In genomic region chr20:50924261-50924660, GRCh38 we compare ENCODE assay signal across 3 cellular contexts.
TF ChIP-seq lines count a peak whose summit lies in the region.

No MANE protein-coding gene starts in this region.

TF ChIP-seq in H1, 55 proteins besides CTCF, POLR2A, EP300 and RAD21:
- peak; percentile 21; the same call in 1 of the 2 replicates for TF ChIP-seq POLR2AphosphoS5 (IDR thresholded peaks at IDR 0.05; ENCODE audit: low read depth, low read length)
- no peak for TF ChIP-seq RNF2 (IDR thresholded peaks at IDR 0.05; ENCODE audit: borderline replicate concordance, low read depth, low read length, missing control alignments, poor library complexity, severe bottlenecking)
- TF ChIP-seq CTBP2 (IDR thresholded peaks at IDR 0.05; ENCODE audit: borderline replicate concordance, insufficient read depth, insufficient read length, low read length): no peak
TF ChIP-seq in H1: peak in this region for 1.

TF ChIP-seq in neural cell, 6 proteins besides CTCF, POLR2A, EP300 and RAD21:
- TF ChIP-seq REST (IDR thresholded peaks at IDR 0.05; ENCODE audit: borderline replicate concordance) (no peak), TAF1 (IDR thresholded peaks at IDR 0.05; ENCODE audit: low read depth) (no peak)
TF ChIP-seq in neural cell: peak in this region for 0.

TF ChIP-seq in WTC11, 78 proteins besides CTCF, POLR2A, EP300 and RAD21:
- no peak for TF ChIP-seq ZBTB21 (CRISPR knock-in tag; IDR thresholded peaks at IDR 0.05; ENCODE audit: borderline replicate concordance)
- TF ChIP-seq ERG (CRISPR knock-in tag; IDR thresholded peaks at IDR 0.05): no peak
- TF ChIP-seq, protein P1, sequence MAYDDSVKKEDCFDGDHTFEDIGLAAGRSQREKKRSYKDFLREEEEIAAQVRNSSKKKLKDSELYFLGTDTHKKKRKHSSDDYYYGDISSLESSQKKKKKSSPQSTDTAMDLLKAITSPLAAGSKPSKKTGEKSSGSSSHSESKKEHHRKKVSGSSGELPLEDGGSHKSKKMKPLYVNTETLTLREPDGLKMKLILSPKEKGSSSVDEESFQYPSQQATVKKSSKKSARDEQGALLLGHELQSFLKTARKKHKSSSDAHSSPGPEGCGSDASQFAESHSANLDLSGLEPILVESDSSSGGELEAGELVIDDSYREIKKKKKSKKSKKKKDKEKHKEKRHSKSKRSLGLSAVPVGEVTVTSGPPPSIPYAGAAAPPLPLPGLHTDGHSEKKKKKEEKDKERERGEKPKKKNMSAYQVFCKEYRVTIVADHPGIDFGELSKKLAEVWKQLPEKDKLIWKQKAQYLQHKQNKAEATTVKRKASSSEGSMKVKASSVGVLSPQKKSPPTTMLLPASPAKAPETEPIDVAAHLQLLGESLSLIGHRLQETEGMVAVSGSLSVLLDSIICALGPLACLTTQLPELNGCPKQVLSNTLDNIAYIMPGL (CRISPR knock-in tag; IDR thresholded peaks at IDR 0.05): no peak
TF ChIP-seq in WTC11: peak in this region for 0.
